20 cellular contexts compared by ENCODE assay signal in the genomic region with DNA sequence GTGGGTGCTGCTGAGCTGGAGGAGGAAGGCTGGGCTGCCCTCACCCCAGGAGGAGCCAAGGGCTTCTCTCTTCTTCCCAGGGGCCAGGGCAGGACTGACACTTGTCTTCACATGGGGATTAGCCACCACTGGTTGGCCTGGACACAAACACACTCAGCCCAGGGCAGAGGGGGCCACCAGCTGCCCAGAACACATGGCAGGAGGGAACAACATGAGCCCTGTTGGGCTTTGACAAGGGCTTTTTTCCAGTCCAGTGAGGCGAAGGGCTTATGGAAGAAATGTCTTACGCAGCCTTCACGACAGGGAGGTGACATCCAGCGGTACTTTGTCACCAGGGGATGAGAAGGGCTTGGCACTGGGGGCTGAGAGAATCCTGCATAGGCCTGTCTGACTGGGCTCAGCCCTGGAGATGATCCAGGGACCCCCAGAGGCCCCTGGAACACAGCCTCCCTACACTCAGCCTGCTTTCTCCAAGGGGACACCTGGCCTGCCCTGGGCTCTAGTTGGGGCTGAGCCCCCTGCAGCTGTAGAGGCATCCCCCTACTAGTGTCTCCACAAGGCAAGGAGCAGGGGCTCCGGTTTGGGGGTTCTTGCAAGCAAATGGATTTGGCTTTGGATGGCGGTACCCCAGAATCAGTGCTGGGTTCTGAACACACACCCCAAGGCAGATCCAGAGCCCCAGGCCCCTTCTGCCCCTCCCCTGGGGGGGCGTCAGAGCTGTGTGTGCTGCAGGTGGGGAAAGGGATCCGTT. TPM values are rescaled to one million over a fixed set of nuclear protein-coding genes. Genes with fewer than 3 reads are reported as not detected.
DNase-seq lines count a peak whose midpoint lies in the region; ATAC-seq, FAIRE-seq and TF ChIP-seq lines count a peak whose summit lies in the region.
"Had no signal": no experiment of that assay in that cellular context is flagged by ENCODE, and none has a peak within 500 bp of the region (broad histone marks: within the 10 kb centered on the region; RNA-seq: fewer than 3 reads in every experiment).

No MANE protein-coding gene starts in this region.

- H3K4me1 ChIP-seq in HEK293 (ENCODE audit: control insufficient read depth, insufficient read depth, low read length) (no peaks in the 10 kb centered on the region), kidney (ENCODE audit: control insufficient read depth in 1 of 2, insufficient read depth in 1 of 2, low read depth in 1 of 2, low read length in 2 of 2) (peaks cover 0 to 18% of the 10 kb centered on the region in 2 donors), psoas muscle (peaks cover 42% of the 10 kb centered on the region)

- TF ChIP-seq CTCF in HEK293 (tag by site-specific recombination; IDR thresholded peaks at IDR 0.05): no peak
- TF ChIP-seq CTCF in kidney (IDR thresholded peaks at IDR 0.05; ENCODE audit: borderline replicate concordance, extremely low read depth, insufficient read depth): no peak
- no peak for TF ChIP-seq CTCF in psoas muscle (IDR thresholded peaks at IDR 0.05)

- ATAC-seq in psoas muscle (peak; percentile 57 to 80 (median 76)), GM21360 (IDR thresholded peaks at IDR 0.05; ENCODE audit: unreplicated experiment) (no peak), GM19324 (IDR thresholded peaks at IDR 0.05; ENCODE audit: low FRiP score, unreplicated experiment) (no peak)
- ATAC-seq: Panc1 had no signal

- H3K36me3 ChIP-seq in HEK293 (ENCODE audit: control insufficient read depth in 2 of 2, insufficient read depth in 1 of 2, low read length in 2 of 2) (no peaks in the 10 kb centered on the region), kidney (ENCODE audit: control insufficient read depth in 1 of 2, insufficient read depth in 2 of 2, low read length in 2 of 2) (peaks cover 0 to 13% of the 10 kb centered on the region in 2 donors), psoas muscle (ENCODE audit: insufficient read depth in 1 of 2, low read depth in 1 of 2) (peaks cover 0 to 9% of the 10 kb centered on the region in 2 donors)

- no peak overlapping the region for H3K9ac ChIP-seq in kidney (ENCODE audit: low read length in 2 of 2)
- H3K9ac ChIP-seq: GM23248 had no signal

- CTCF ChIA-PET in HEK293 (lab: Yijun Ruan, JAX): no interaction called here

- H3K27ac ChIP-seq in HEK293 (ENCODE audit: extremely low read depth, low read depth, low read length): no peak overlapping the region
- H3K27ac ChIP-seq in kidney (ENCODE audit: low read depth in 2 of 2, low read length in 2 of 2): no peak overlapping the region
- H3K27ac ChIP-seq in psoas muscle: peak overlapping the region; percentile 28
- H3K27ac ChIP-seq: GM23248, SK-N-MC had no signal

- H3K4me3 ChIP-seq in HEK293 (ENCODE audit: low read depth, low read length) (no peak overlapping the region), kidney (ENCODE audit: low read length in 2 of 2) (no peak overlapping the region), psoas muscle (no peak overlapping the region)
- H3K4me3 ChIP-seq: GM23248, SK-N-MC had no signal

- FAIRE-seq in kidney (lab: Jason Lieb, UNC): no peak

- no peaks in the 10 kb centered on the region for H3K27me3 ChIP-seq in psoas muscle (ENCODE audit: insufficient read depth in 3 of 3, low read length in 2 of 3)

- H3K9me3 ChIP-seq in HEK293 (ENCODE audit: control insufficient read depth, insufficient read depth, low read depth, low read length): no peaks in the 10 kb centered on the region
- no peaks in the 10 kb centered on the region for H3K9me3 ChIP-seq in kidney (ENCODE audit: control insufficient read depth in 1 of 2, low read length in 2 of 2)
- H3K9me3 ChIP-seq in psoas muscle: no peaks in the 10 kb centered on the region

- WGBS in psoas muscle, 3 donors: 56 to 63% (median 57%) methylated on average over 8 of the region's 8 CpGs

- POLR2A ChIA-PET in HEK293 (lab: Yijun Ruan, JAX): interaction anchor here (0.5 kb wide), 1 partner anchor 780 kb away, joined by 4 read pairs; no protein-coding TSS in a partner anchor

- DNase-seq in Ammon's horn (ENCODE audit: low spot score) (peak; percentile 54), kidney (peak; percentile 59), psoas muscle (peak; percentile 20 to 75), NCI-H226 (no peak)
- no peak for DNase-seq in stimulated activated CD8-positive, alpha-beta memory T cell treated with anti-CD3 and anti-CD28 coated beads, Interleukin-4, amount 100 ng/mL, for 48 hours
- DNase-seq: ACHN; CD4-positive, alpha-beta memory T cell; DMS79 treated with DMSO at 0.1 percent for 48 hours; GM23248; HCEC 1CT; NCI-H1092; NCI-H146; NCI-H2081; NCI-H510A; NCI-H774 had no signal

- intact Hi-C loops in kidney (cut with DNase I) (no loop called here), psoas muscle (cut with DNase I) (no loop called here)

TF ChIP-seq in HEK293, 187 proteins besides CTCF, POLR2A, EP300 and RAD21:
- TF ChIP-seq ZNF37A (tag by site-specific recombination; IDR thresholded peaks at IDR 0.05) (no peak), ZNF449 (tag by site-specific recombination; IDR thresholded peaks at IDR 0.05) (peak; percentile 93), ZIC2 (tag by site-specific recombination; IDR thresholded peaks at IDR 0.05) (peak; percentile 79), BCL6B (tag by site-specific recombination; IDR thresholded peaks at IDR 0.05) (no peak), GLIS2 (tag by site-specific recombination; IDR thresholded peaks at IDR 0.05) (0 out of 2 replicates have a peak, but pooled peaks have one; percentile 17), GLIS1 (tag by site-specific recombination; IDR thresholded peaks at IDR 0.05) (peak; percentile 62), ZNF747 (tag by site-specific recombination; IDR thresholded peaks at IDR 0.05) (no peak), HOXA7 (CRISPR knock-in tag; IDR thresholded peaks at IDR 0.05; ENCODE audit: borderline replicate concordance) (no peak), ZNF549 (tag by site-specific recombination; IDR thresholded peaks at IDR 0.05) (no peak)
- TF ChIP-seq, protein P1, sequence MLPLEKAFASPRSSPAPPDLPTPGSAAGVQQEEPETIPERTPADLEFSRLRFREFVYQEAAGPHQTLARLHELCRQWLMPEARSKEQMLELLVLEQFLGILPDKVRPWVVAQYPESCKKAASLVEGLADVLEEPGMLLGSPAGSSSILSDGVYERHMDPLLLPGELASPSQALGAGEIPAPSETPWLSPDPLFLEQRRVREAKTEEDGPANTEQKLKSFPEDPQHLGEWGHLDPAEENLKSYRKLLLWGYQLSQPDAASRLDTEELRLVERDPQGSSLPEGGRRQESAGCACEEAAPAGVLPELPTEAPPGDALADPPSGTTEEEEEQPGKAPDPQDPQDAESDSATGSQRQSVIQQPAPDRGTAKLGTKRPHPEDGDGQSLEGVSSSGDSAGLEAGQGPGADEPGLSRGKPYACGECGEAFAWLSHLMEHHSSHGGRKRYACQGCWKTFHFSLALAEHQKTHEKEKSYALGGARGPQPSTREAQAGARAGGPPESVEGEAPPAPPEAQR (tag by site-specific recombination; IDR thresholded peaks at IDR 0.05): no peak

RNA-seq across cellular contexts. Expression of gene ARL6IP4, which starts 18.9 kb away (rescaled TPM):
- total RNA-seq in kidney (168 TPM), psoas muscle (100 to 1,000 TPM; 113 to 130 (median 117) TPM)
- polyA plus RNA-seq in kidney (ENCODE audit: insufficient read depth, low read depth, low replicate concordance) (362 TPM), psoas muscle (100 to 1,000 TPM; 161 to 193 (median 187) TPM)

RNA-seq across cellular contexts. Expression of gene OGFOD2, which starts 24.3 kb away (rescaled TPM):
- total RNA-seq in kidney: 22.9 TPM
- 27.5 TPM for polyA plus RNA-seq in kidney (ENCODE audit: insufficient read depth, low read depth, low replicate concordance)
- 10 to 100 TPM in 1 of 4 donors, 1 to 10 TPM in 3; 6.4 to 12.0 (median 8.5) TPM for total RNA-seq in psoas muscle
- polyA plus RNA-seq in psoas muscle: 10 to 100 TPM in 2 of 3 donors, 1 to 10 TPM in 1; 7.0 to 25.3 (median 19.5) TPM

RNA-seq across cellular contexts. Expression of gene ABCB9, which starts 33.1 kb away (rescaled TPM):
- total RNA-seq in kidney (7.6 TPM), psoas muscle (under 1 TPM; 0.47 to 0.97 (median 0.78) TPM)
- polyA plus RNA-seq in kidney (ENCODE audit: insufficient read depth, low read depth, low replicate concordance) (4.6 TPM), psoas muscle (1 to 10 TPM in 1 of 3 donors, under 1 TPM in 2; 0.56 to 1.1 (median 0.62) TPM)

Comparison
In these comparisons a context has a peak if more than half of its experiments do, and no peak if none do; other contexts are left out.
1. DNase-seq: peak in Ammon's horn (single experiment), kidney (single experiment) and psoas muscle (2 of 2); none in stimulated activated CD8-positive, alpha-beta memory T cell treated with anti-CD3 and anti-CD28 coated beads, Interleukin-4, amount 100 ng/mL, for 48 hours (single experiment) and NCI-H226 (single experiment).
2. ATAC-seq: peak in psoas muscle (4 of 4); none in GM21360 (single experiment) and GM19324 (single experiment).